ENCODE assay signal across 5 cellular contexts in the genomic region with DNA sequence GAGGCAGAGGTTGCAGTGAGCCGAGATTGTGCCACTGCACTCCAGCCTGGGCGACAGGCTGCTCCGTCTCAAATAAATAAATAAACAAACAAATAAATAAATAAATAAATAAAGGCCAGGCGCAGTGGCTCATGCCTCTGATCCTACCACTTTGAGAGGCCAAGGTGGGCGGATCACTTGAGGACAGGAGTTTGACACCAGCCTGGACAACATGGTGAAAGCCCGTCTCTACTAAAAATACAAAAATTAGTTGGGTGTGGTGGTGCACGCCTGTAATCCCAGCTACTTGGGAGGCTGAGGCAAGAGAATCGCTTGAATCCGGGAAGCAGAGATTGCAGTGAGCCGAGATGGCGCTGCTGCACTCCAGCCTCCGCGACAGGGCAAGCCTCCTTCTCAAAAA. TPM values are rescaled to one million over a fixed set of nuclear protein-coding genes. Genes with fewer than 3 reads are reported as not detected.
DNase-seq lines count a peak whose midpoint lies in the region; ATAC-seq, FAIRE-seq and TF ChIP-seq lines count a peak whose summit lies in the region.
"Not testable (repeated sequence)": the region's sequence is repeated elsewhere in the genome, so short reads cannot be mapped to it uniquely, and the experiment has no call there.

No MANE protein-coding gene starts in this region.

- POLR2A ChIA-PET in HEK293 (lab: Yijun Ruan, JAX): interaction anchor here (1.4 kb wide), 1 partner anchor 66 kb away, joined by 6 read pairs; a partner anchor contains a TSS
- POLR2A ChIA-PET in K562 (lab: Yijun Ruan, JAX): interaction anchor here (1.0 kb wide), 1 partner anchor 70 kb away, joined by 5 read pairs; no protein-coding TSS in a partner anchor

- H3K4me1 ChIP-seq in HEK293 (ENCODE audit: control insufficient read depth, insufficient read depth, low read length); kidney (ENCODE audit: control insufficient read depth in 1 of 2, insufficient read depth in 1 of 2, low read depth in 1 of 2, low read length in 2 of 2): not testable (repeated sequence)
- H3K4me1 ChIP-seq in K562 (replicated peaks in 1 of 2; ENCODE audit: control insufficient read depth in 2 of 2, insufficient read depth in 2 of 2, low read length in 2 of 2) (peaks cover 8 to 14% of the 10 kb centered on the region in 2 experiments; a peak in 4 of 5 replicates), right lobe of liver (peaks cover 0 to 48% (median 23%) of the 10 kb centered on the region in 4 donors), sigmoid colon (peaks cover 0 to 28% (median 22%) of the 10 kb centered on the region in 4 donors)

- not testable (repeated sequence) for BruUV-seq in K562 (replicated peaks; lab: Mats Ljungman, UMichigan)

- H3K79me2 ChIP-seq in K562 (ENCODE audit: control insufficient read depth, insufficient read depth, low read length): peaks cover 17% of the 10 kb centered on the region

- not testable (repeated sequence) for TF ChIP-seq POLR2A in K562 (conservative IDR thresholded peaks at IDR 0.05); right lobe of liver (IDR thresholded peaks at IDR 0.05); sigmoid colon (IDR thresholded peaks at IDR 0.05)

- not testable (repeated sequence) for H3K4me2 ChIP-seq in K562 (ENCODE audit: insufficient read depth, low read length)

- TF ChIP-seq CTCF in HEK293 (tag by site-specific recombination; IDR thresholded peaks at IDR 0.05); K562 (IDR thresholded peaks at IDR 0.05 in 2 of 3, conservative IDR thresholded peaks at IDR 0.05 in 1 of 3; ENCODE audit: insufficient read depth in 2 of 3, low read depth in 1 of 3, low read length in 3 of 3); kidney (IDR thresholded peaks at IDR 0.05; ENCODE audit: borderline replicate concordance, extremely low read depth, insufficient read depth); right lobe of liver (IDR thresholded peaks at IDR 0.05); sigmoid colon (IDR thresholded peaks at IDR 0.05): not testable (repeated sequence)

- intact Hi-C loops in K562 (cut with micrococcal nuclease) (loop anchor here (5.0 kb wide), 1 partner anchor 278 kb away; a partner anchor contains a TSS), right lobe of liver (cut with DNase I) (loop anchor here in 1 of 2 donors (5.0 kb wide), 1 partner anchor 133 kb away; no protein-coding TSS in a partner anchor), sigmoid colon (cut with DNase I) (loop anchor here (10.0 kb wide), 1 partner anchor 250 kb away; a partner anchor contains a TSS)
- intact Hi-C loops in kidney (cut with DNase I): not testable (repeated sequence)

- H3K36me3 ChIP-seq in HEK293 (ENCODE audit: control insufficient read depth in 2 of 2, insufficient read depth in 1 of 2, low read length in 2 of 2); K562 (ENCODE audit: control insufficient read depth, insufficient read depth, low read length); kidney (ENCODE audit: control insufficient read depth in 1 of 2, insufficient read depth in 2 of 2, low read length in 2 of 2); right lobe of liver; sigmoid colon: not testable (repeated sequence)

- not testable (repeated sequence) for H3K9ac ChIP-seq in K562 (ENCODE audit: insufficient read depth in 1 of 2, low read depth in 2 of 2, low read length in 2 of 2); kidney (ENCODE audit: low read length in 2 of 2)

- ATAC-seq in K562, right lobe of liver: not testable (repeated sequence)

- 53% methylated on average over 11 of the region's 13 CpGs for WGBS in K562 (ENCODE audit: insufficient coverage, low coverage, missing lambda C conversion rate)
- 58% methylated on average over 9 of the region's 13 CpGs for WGBS in right lobe of liver (ENCODE audit: insufficient coverage, low coverage, low lambda C conversion rate, missing lambda C conversion rate)
- 49 to 77% methylated on average over 13 of the region's 13 CpGs for WGBS in sigmoid colon, 2 donors

- in situ Hi-C loops in K562 (cut with MboI): loop anchor here (5.0 to 10.0 kb wide), 3 partner anchors 138 to 390 kb away; no protein-coding TSS in a partner anchor

- not testable (repeated sequence) for TF ChIP-seq EP300 in K562 (IDR thresholded peaks at IDR 0.05; ENCODE audit: low read length); sigmoid colon (IDR thresholded peaks at IDR 0.05)

- H3K9me3 ChIP-seq in HEK293 (ENCODE audit: control insufficient read depth, insufficient read depth, low read depth, low read length); K562 (replicated peaks; ENCODE audit: control insufficient read depth, insufficient read depth, low read depth, low read length); kidney (ENCODE audit: control insufficient read depth in 1 of 2, low read length in 2 of 2); right lobe of liver; sigmoid colon: not testable (repeated sequence)

- not testable (repeated sequence) for H3K27me3 ChIP-seq in K562 (ENCODE audit: control insufficient read depth in 2 of 2, insufficient read depth in 2 of 2, low read length in 2 of 2); right lobe of liver; sigmoid colon

- H4K20me1 ChIP-seq in K562 (replicated peaks; ENCODE audit: control insufficient read depth, insufficient read depth, low read length): not testable (repeated sequence)

- not testable (repeated sequence) for TF ChIP-seq RAD21 in K562 (CRISPR knock-in tag; conservative IDR thresholded peaks at IDR 0.05 in 1 of 2, IDR thresholded peaks at IDR 0.05 in 1 of 2)

- H3K27ac ChIP-seq in HEK293 (ENCODE audit: extremely low read depth, low read depth, low read length); K562 (ENCODE audit: extremely low read depth, low read depth, low read length); kidney (ENCODE audit: low read depth in 2 of 2, low read length in 2 of 2); sigmoid colon: not testable (repeated sequence)
- H3K27ac ChIP-seq in right lobe of liver: peak overlapping the region in 2 of 3 donors; percentile 98 to 99

- FAIRE-seq in K562 (lab: Jason Lieb, UNC); kidney (lab: Jason Lieb, UNC): not testable (repeated sequence)

- H3K4me3 ChIP-seq in HEK293 (ENCODE audit: low read depth, low read length); K562; kidney (ENCODE audit: low read length in 2 of 2); right lobe of liver; sigmoid colon: not testable (repeated sequence)

- not testable (repeated sequence) for DNase-seq in K562 (ENCODE audit: extremely low read depth in 1 of 4, low spot score in 3 of 4)
- peak; percentile 26 for DNase-seq in kidney
- DNase-seq in right lobe of liver: peak in 1 of 3 donors; percentile 27
- DNase-seq in sigmoid colon: peak; percentile 43

- CTCF ChIA-PET in HEK293 (lab: Yijun Ruan, JAX): interaction anchor here (0.6 to 5.3 kb wide), 8 partner anchors 15 to 177 kb away, joined by 3 to 65 read pairs (median 4); no protein-coding TSS in a partner anchor
- CTCF ChIA-PET in K562 (lab: Yijun Ruan, JAX; ENCODE audit: low intra/inter-chr PET ratio): not testable (repeated sequence)

- H3K9me1 ChIP-seq in K562 (ENCODE audit: control insufficient read depth, insufficient read depth, low read length): not testable (repeated sequence)

- not testable (repeated sequence) for H2AFZ ChIP-seq in K562 (ENCODE audit: low read depth, low read length)

RNA-seq across cellular contexts. Expression of a gene that starts 4.1 kb away (rescaled TPM):
- total RNA-seq in K562 (2011; cell fraction: chromatin; rRNA removed; ENCODE audit: low replicate concordance): 19.6 and 27.0 TPM in 2 replicates
- 40.3 and 42.5 TPM in 2 replicates for total RNA-seq in K562 (2011; cell fraction: nucleolus; rRNA removed)
- 31.1 and 45.0 TPM in 2 replicates for total RNA-seq in K562 (2011; cell fraction: nucleoplasm; rRNA removed)
- total RNA-seq in K562 (2014; rRNA removed) (294 and 338 TPM in 2 replicates), K562 (2014; rRNA removed; fragmentation: Illumina TruSeq; extraction: Trizol) (95.3 and 97.5 TPM in 2 replicates), K562 (2015; rRNA removed; fragmentation: Illumina TruSeq; extraction: Trizol) (131 and 143 TPM in 2 replicates), K562 (2021) (254 and 263 TPM in 2 replicates), kidney (105 TPM), right lobe of liver (10 to 100 TPM; 67.2 to 82.6 (median 73.6) TPM), sigmoid colon (10 to 100 TPM; 52.4 to 84.3 (median 73.0) TPM)
- polyA plus RNA-seq in K562 (2011; rRNA removed) (136 and 171 TPM in 2 replicates), K562 (2014; fragmentation: Illumina TruSeq; extraction: Trizol) (118 and 172 TPM in 2 replicates), K562 (2014; fragmentation: Nextera tagmentation; extraction: Ambion mirVana) (10 to 100 TPM; 32.4 to 72.0 TPM), K562 (2014; rRNA removed) (196 and 212 TPM in 2 replicates), kidney (ENCODE audit: insufficient read depth, low read depth, low replicate concordance) (226 TPM), sigmoid colon (100 to 1,000 TPM; 139 to 167 (median 163) TPM)
- polyA plus RNA-seq in K562 (2011; cell fraction: cytosol; rRNA removed): 201 and 310 TPM in 2 replicates
- polyA plus RNA-seq in K562 (2011; cell fraction: nucleus; rRNA removed): 91.4 and 98.6 TPM in 2 replicates
- 190 and 267 TPM in 2 replicates for polyA plus RNA-seq in K562 (2012)
- 57.4 and 64.7 TPM in 2 replicates for polyA minus RNA-seq in K562 (2011; rRNA and poly(A)+ RNA removed)
- 73.8 and 86.9 TPM in 2 replicates for polyA minus RNA-seq in K562 (2011; cell fraction: cytosol; rRNA and poly(A)+ RNA removed)
- polyA minus RNA-seq in K562 (2011; cell fraction: nucleus; rRNA and poly(A)+ RNA removed): 14.7 and 22.1 TPM in 2 replicates

RNA-seq across cellular contexts. Expression of a gene that starts 6.1 kb away (rescaled TPM):
- 56.5 and 65.8 TPM in 2 replicates for total RNA-seq in K562 (2011; cell fraction: chromatin; rRNA removed; ENCODE audit: low replicate concordance)
- 33.2 and 33.8 TPM in 2 replicates for total RNA-seq in K562 (2011; cell fraction: nucleolus; rRNA removed)
- total RNA-seq in K562 (2011; cell fraction: nucleoplasm; rRNA removed): 42.5 and 45.8 TPM in 2 replicates
- 10.2 and 13.8 TPM in 2 replicates for total RNA-seq in K562 (2014; rRNA removed)
- total RNA-seq in K562 (2014; rRNA removed; fragmentation: Illumina TruSeq; extraction: Trizol): 13.9 TPM in 2 replicates
- total RNA-seq in K562 (2015; rRNA removed; fragmentation: Illumina TruSeq; extraction: Trizol): 16.0 and 16.2 TPM in 2 replicates
- total RNA-seq in K562 (2021): 24.5 and 26.4 TPM in 2 replicates
- 9.8 and 10.2 TPM in 2 replicates for polyA plus RNA-seq in K562 (2011; rRNA removed)
- polyA plus RNA-seq in K562 (2011; cell fraction: cytosol; rRNA removed): 7.1 and 11.1 TPM in 2 replicates
- 10.6 and 12.9 TPM in 2 replicates for polyA plus RNA-seq in K562 (2011; cell fraction: nucleus; rRNA removed)
- polyA plus RNA-seq in K562 (2012): 16.8 and 21.4 TPM in 2 replicates
- 15.7 and 18.6 TPM in 2 replicates for polyA plus RNA-seq in K562 (2014; fragmentation: Illumina TruSeq; extraction: Trizol)
- 1 to 10 TPM in 1 of 2 experiments, under 1 TPM in 1; 0.27 to 1.1 TPM for polyA plus RNA-seq in K562 (2014; fragmentation: Nextera tagmentation; extraction: Ambion mirVana)
- polyA plus RNA-seq in K562 (2014; rRNA removed): 7.6 and 9.4 TPM in 2 replicates
- 26.2 and 28.7 TPM in 2 replicates for polyA minus RNA-seq in K562 (2011; rRNA and poly(A)+ RNA removed)
- 16.0 and 16.7 TPM in 2 replicates for polyA minus RNA-seq in K562 (2011; cell fraction: cytosol; rRNA and poly(A)+ RNA removed)
- 16.4 and 22.9 TPM in 2 replicates for polyA minus RNA-seq in K562 (2011; cell fraction: nucleus; rRNA and poly(A)+ RNA removed)
- total RNA-seq in kidney: 53.6 TPM
- polyA plus RNA-seq in kidney (ENCODE audit: insufficient read depth, low read depth, low replicate concordance): 14.0 TPM
- 10 to 100 TPM; 33.5 to 54.4 (median 47.8) TPM for total RNA-seq in right lobe of liver
- total RNA-seq in sigmoid colon: 10 to 100 TPM; 33.9 to 55.7 (median 36.7) TPM
- 10 to 100 TPM; 11.4 to 35.6 (median 20.3) TPM for polyA plus RNA-seq in sigmoid colon
